22 cellular contexts compared by ENCODE assay signal in genomic region chr11:86765146-86765663, GRCh38.
"Had no signal": no experiment of that assay in that cellular context is flagged by ENCODE, and none has a peak within 500 bp of the region (broad histone marks: within the 10 kb centered on the region; RNA-seq: fewer than 3 reads in every experiment).

No MANE protein-coding gene starts in this region.

- H3K4me3 ChIP-seq: coronary artery, hepatocyte, neural progenitor cell, psoas muscle, spleen, tibial artery, upper lobe of left lung, vagina had no signal

- H3K9ac ChIP-seq: neural progenitor cell had no signal

- H3K4me1 ChIP-seq: neural progenitor cell, upper lobe of left lung had no signal

- H3K36me3 Mint-ChIP-seq: naive thymus-derived CD8-positive, alpha-beta T cell; neural progenitor cell; stimulated activated memory B cell treated with anti-CD40 and anti-IgM and Interleukin-4, amounts not matched to agents 10 μg/mL and 1 μg/mL and 100 μg/mL, for 72 hours had no signal

- H3K27me3 ChIP-seq: hepatocyte, neural progenitor cell, spleen, tibial artery, upper lobe of left lung, vagina had no signal

- H3K79me2 ChIP-seq: hepatocyte had no signal

- ATAC-seq: esophagus mucosa; left cardiac atrium; left ventricle myocardium superior; naive thymus-derived CD8-positive, alpha-beta T cell; psoas muscle; sciatic nerve; stimulated activated memory B cell treated with anti-CD40 and anti-IgM and Interleukin-4, amounts not matched to agents 10 μg/mL and 1 μg/mL and 100 μg/mL, for 72 hours had no signal

- H3K36me3 ChIP-seq: neural progenitor cell, spleen, tibial artery, upper lobe of left lung, vagina had no signal

- H3K4me2 ChIP-seq: hepatocyte, neural progenitor cell had no signal

- H3K4me3 Mint-ChIP-seq: naive thymus-derived CD8-positive, alpha-beta T cell; neural progenitor cell; stimulated activated memory B cell treated with anti-CD40 and anti-IgM and Interleukin-4, amounts not matched to agents 10 μg/mL and 1 μg/mL and 100 μg/mL, for 72 hours; stimulated activated naive CD8-positive, alpha-beta T cell treated with anti-CD3 and anti-CD28 coated beads, Interleukin-15, Interleukin-2, amounts not matched to agents 100 ng/mL and 50 ng/mL, for 24 hours had no signal

- H3K27ac Mint-ChIP-seq: naive thymus-derived CD8-positive, alpha-beta T cell; neural progenitor cell; stimulated activated memory B cell treated with anti-CD40 and anti-IgM and Interleukin-4, amounts not matched to agents 10 μg/mL and 1 μg/mL and 100 μg/mL, for 72 hours; stimulated activated naive CD8-positive, alpha-beta T cell treated with anti-CD3 and anti-CD28 coated beads, Interleukin-15, Interleukin-2, amounts not matched to agents 100 ng/mL and 50 ng/mL, for 24 hours had no signal

- H3K9me3 ChIP-seq: psoas muscle, spleen, tibial artery, upper lobe of left lung, vagina had no signal

- H3K27ac ChIP-seq: coronary artery, hepatocyte, neural progenitor cell, psoas muscle, spleen, tibial artery, upper lobe of left lung, vagina had no signal

- H2AFZ ChIP-seq: hepatocyte, neural progenitor cell had no signal

- H3K4me1 Mint-ChIP-seq: naive thymus-derived CD8-positive, alpha-beta T cell; stimulated activated memory B cell treated with anti-CD40 and anti-IgM and Interleukin-4, amounts not matched to agents 10 μg/mL and 1 μg/mL and 100 μg/mL, for 72 hours had no signal

- DNase-seq: effector CD4-positive, alpha-beta T cell; kidney; left cardiac atrium; left ventricle myocardium superior; naive thymus-derived CD8-positive, alpha-beta T cell; occipital lobe; psoas muscle; retina; spleen; stimulated activated CD4-positive, alpha-beta T cell treated with anti-CD3 and anti-CD28 coated beads, Interleukin-15, amount 100 ng/mL, for 24 hours; stimulated activated CD4-positive, alpha-beta T cell treated with anti-CD3 and anti-CD28 coated beads, Interleukin-1b, Interleukin-23, amount 100 ng/mL, for 48 hours; stimulated activated CD4-positive, alpha-beta T cell treated with anti-CD3 and anti-CD28 coated beads, Interleukin-4, amount 100 ng/mL, for 24 hours; tibial artery; upper lobe of left lung had no signal

- H3K9me3 Mint-ChIP-seq: neural progenitor cell; stimulated activated memory B cell treated with anti-CD40 and anti-IgM and Interleukin-4, amounts not matched to agents 10 μg/mL and 1 μg/mL and 100 μg/mL, for 72 hours; stimulated activated naive CD8-positive, alpha-beta T cell treated with anti-CD3 and anti-CD28 coated beads, Interleukin-15, Interleukin-2, amounts not matched to agents 100 ng/mL and 50 ng/mL, for 24 hours had no signal
